In the genomic region with DNA sequence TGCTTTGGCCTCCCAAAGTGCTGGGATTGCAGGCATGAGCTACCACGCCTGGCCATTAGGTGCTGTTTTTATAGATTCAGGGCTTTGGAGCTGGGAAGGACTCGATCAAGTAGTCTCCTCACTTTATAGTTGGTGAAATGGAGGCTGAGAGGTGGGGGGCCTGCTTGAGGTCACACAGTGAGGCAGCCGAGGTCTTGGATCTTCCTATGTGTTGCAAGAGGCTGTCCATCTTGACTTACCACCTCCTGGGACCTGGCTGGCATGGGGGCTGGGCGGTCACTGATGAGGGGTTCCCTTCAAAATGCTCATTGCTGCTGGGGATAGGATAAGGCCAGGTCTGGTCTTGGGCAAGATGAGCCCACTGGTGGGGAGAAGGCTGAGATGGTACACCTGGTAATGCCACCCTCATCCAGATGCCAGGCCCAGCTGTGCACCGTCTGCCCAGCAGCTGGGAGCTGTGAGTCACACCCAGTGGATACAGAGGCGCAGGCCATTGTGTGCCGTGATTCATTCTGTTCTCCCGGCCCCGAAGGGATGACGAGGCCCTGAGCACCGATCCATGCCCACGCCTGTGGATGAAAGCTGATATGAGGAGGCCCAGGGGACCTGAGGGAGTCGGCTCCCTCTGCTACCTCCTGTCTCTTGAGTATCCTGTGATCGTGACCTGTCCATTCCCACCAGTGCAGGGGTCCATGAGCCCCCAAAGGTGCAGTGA, we compare ENCODE assay signal across 10 cellular contexts. TPM values are rescaled to one million over a fixed set of nuclear protein-coding genes. Genes with fewer than 3 reads are reported as not detected.
DNase-seq lines count a peak whose midpoint lies in the region; ATAC-seq, FAIRE-seq and TF ChIP-seq lines count a peak whose summit lies in the region.
"Had no signal": no experiment of that assay in that cellular context is flagged by ENCODE, and none has a peak within 500 bp of the region (broad histone marks: within the 10 kb centered on the region; RNA-seq: fewer than 3 reads in every experiment).

No MANE protein-coding gene starts in this region.

- peaks cover 66% of the 10 kb centered on the region for H3K4me1 Mint-ChIP-seq in astrocyte (ENCODE audit: low read depth, unreplicated experiment)
- no peaks in the 10 kb centered on the region for H3K4me1 Mint-ChIP-seq in activated T-helper 2 cell treated with anti-CD3 and anti-CD28 coated beads, Interferon-gamma antibody, Interleukin-2, Interleukin-4, amounts not matched to agents 10 μg/mL and 5 μg/mL and 100 μg/mL, durations not matched to agents 14 hours and 24 hours and 36 hours (ENCODE audit: low read depth)

- H3K4me2 ChIP-seq in astrocyte (ENCODE audit: low read length) = peak overlapping the region; percentile 80

- H3K9me3 ChIP-seq in astrocyte (ENCODE audit: insufficient read depth, low read depth, low read length) (no peaks in the 10 kb centered on the region), stomach smooth muscle (ENCODE audit: control insufficient read depth in 2 of 2, low read length in 2 of 2) (no peaks in the 10 kb centered on the region)

- peaks cover 90% of the 10 kb centered on the region for H3K79me2 ChIP-seq in astrocyte (ENCODE audit: insufficient read depth, low read length)

- DNase-seq in HCEC 1CT = peak; percentile 97
- peak; percentile 91 for DNase-seq in astrocyte (ENCODE audit: low read depth)
- DNase-seq in inferior parietal cortex (ENCODE audit: extremely low spot score) = peak; percentile 56
- no peak for DNase-seq in KG1 (lab: John Stamatoyannopoulos, UW)
- DNase-seq in ecto neural progenitor cell (ENCODE audit: low spot score) = no peak
- DNase-seq in activated T-helper 2 cell treated with anti-CD3 and anti-CD28 coated beads, Interferon-gamma antibody, Interleukin-2, Interleukin-4, amounts not matched to agents 10 μg/mL and 5 μg/mL and 100 μg/mL, durations not matched to agents 14 hours and 24 hours and 36 hours (ENCODE audit: low spot score) = no peak

- peak overlapping the region; percentile 90 for H3K27ac ChIP-seq in astrocyte (ENCODE audit: low read depth, low read length)
- H3K27ac ChIP-seq in stomach smooth muscle (ENCODE audit: low read length) = peak overlapping the region; percentile 49

- peak overlapping the region; percentile 94 for H3K27ac Mint-ChIP-seq in astrocyte (ENCODE audit: unreplicated experiment)
- H3K27ac Mint-ChIP-seq in activated T-helper 2 cell treated with anti-CD3 and anti-CD28 coated beads, Interferon-gamma antibody, Interleukin-2, Interleukin-4, amounts not matched to agents 10 μg/mL and 5 μg/mL and 100 μg/mL, durations not matched to agents 14 hours and 24 hours and 36 hours = no peak overlapping the region

- peaks cover 70% of the 10 kb centered on the region for H4K20me1 ChIP-seq in astrocyte (ENCODE audit: insufficient read depth, low read length)

- ATAC-seq in HG02885 (IDR thresholded peaks at IDR 0.05; ENCODE audit: poor library complexity, unreplicated experiment) = no peak

- peaks cover 33% of the 10 kb centered on the region for H3K36me3 Mint-ChIP-seq in astrocyte (ENCODE audit: low read depth, unreplicated experiment)
- H3K36me3 Mint-ChIP-seq in activated T-helper 2 cell treated with anti-CD3 and anti-CD28 coated beads, Interferon-gamma antibody, Interleukin-2, Interleukin-4, amounts not matched to agents 10 μg/mL and 5 μg/mL and 100 μg/mL, durations not matched to agents 14 hours and 24 hours and 36 hours (ENCODE audit: low read depth) = no peaks in the 10 kb centered on the region

- intact Hi-C loops in activated T-helper 2 cell treated with anti-CD3 and anti-CD28 coated beads, Interferon-gamma antibody, Interleukin-2, Interleukin-4, amounts not matched to agents 10 μg/mL and 5 μg/mL and 100 μg/mL, durations not matched to agents 14 hours and 24 hours and 36 hours (cut with micrococcal nuclease) = no loop called here

- TF ChIP-seq CTCF in astrocyte (IDR thresholded peaks at IDR 0.05; ENCODE audit: insufficient read depth, low read depth, low read length) = no peak

- H3K9me3 Mint-ChIP-seq in astrocyte (ENCODE audit: unreplicated experiment) = no peaks in the 10 kb centered on the region
- H3K9me3 Mint-ChIP-seq in activated T-helper 2 cell treated with anti-CD3 and anti-CD28 coated beads, Interferon-gamma antibody, Interleukin-2, Interleukin-4, amounts not matched to agents 10 μg/mL and 5 μg/mL and 100 μg/mL, durations not matched to agents 14 hours and 24 hours and 36 hours = no peaks in the 10 kb centered on the region
- H3K9me3 Mint-ChIP-seq: IgD-negative memory B cell had no signal

- H2AFZ ChIP-seq in astrocyte (ENCODE audit: low read depth, low read length) = no peak overlapping the region

- peak overlapping the region; percentile 79 for H3K4me3 Mint-ChIP-seq in astrocyte (ENCODE audit: unreplicated experiment)
- no peak overlapping the region for H3K4me3 Mint-ChIP-seq in activated T-helper 2 cell treated with anti-CD3 and anti-CD28 coated beads, Interferon-gamma antibody, Interleukin-2, Interleukin-4, amounts not matched to agents 10 μg/mL and 5 μg/mL and 100 μg/mL, durations not matched to agents 14 hours and 24 hours and 36 hours (ENCODE audit: low read depth)
- H3K4me3 Mint-ChIP-seq: IgD-negative memory B cell had no signal

- H3K27me3 ChIP-seq in astrocyte (ENCODE audit: insufficient read depth, low read length) = no peaks in the 10 kb centered on the region
- H3K27me3 ChIP-seq in stomach smooth muscle (ENCODE audit: control insufficient read depth in 1 of 2, insufficient read depth in 2 of 2, low read length in 2 of 2) = no peaks in the 10 kb centered on the region

- H3K9ac ChIP-seq in astrocyte (ENCODE audit: low read length) (peak overlapping the region; percentile 75), stomach smooth muscle (ENCODE audit: low read length in 2 of 2) (peak overlapping the region in 1 of 2 donors; percentile 37)

- H3K4me3 ChIP-seq in astrocyte (ENCODE audit: insufficient read depth, low read depth, low read length) = peak overlapping the region; percentile 34
- H3K4me3 ChIP-seq in stomach smooth muscle (ENCODE audit: low read length in 2 of 2) = peak overlapping the region in 1 of 2 donors; percentile 58

- H3K36me3 ChIP-seq in astrocyte (ENCODE audit: insufficient read depth, low read length) (peaks cover 7% of the 10 kb centered on the region), stomach smooth muscle (ENCODE audit: control insufficient read depth in 2 of 2, insufficient read depth in 2 of 2, low read length in 2 of 2) (peaks cover 4 to 7% of the 10 kb centered on the region in 2 donors)

- peak; percentile 88 for FAIRE-seq in astrocyte (lab: Jason Lieb, UNC)
- FAIRE-seq: islet of Langerhans had no signal

- no peaks in the 10 kb centered on the region for H3K27me3 Mint-ChIP-seq in astrocyte (ENCODE audit: low read depth, unreplicated experiment)
- no peaks in the 10 kb centered on the region for H3K27me3 Mint-ChIP-seq in activated T-helper 2 cell treated with anti-CD3 and anti-CD28 coated beads, Interferon-gamma antibody, Interleukin-2, Interleukin-4, amounts not matched to agents 10 μg/mL and 5 μg/mL and 100 μg/mL, durations not matched to agents 14 hours and 24 hours and 36 hours (ENCODE audit: low read depth)
- H3K27me3 Mint-ChIP-seq: IgD-negative memory B cell had no signal

- peaks cover 59% of the 10 kb centered on the region for H3K4me1 ChIP-seq in astrocyte (ENCODE audit: insufficient read depth, low read length)
- peaks cover 71% of the 10 kb centered on the region for H3K4me1 ChIP-seq in stomach smooth muscle (ENCODE audit: control insufficient read depth, insufficient read depth, low read length)

RNA-seq across cellular contexts. Expression of gene NDST1, which starts 10.5 kb away (rescaled TPM):
- 293 and 321 TPM in 2 replicates for total RNA-seq in astrocyte
- 2.4 and 3.0 TPM in 2 replicates for total RNA-seq in activated T-helper 2 cell treated with anti-CD3 and anti-CD28 coated beads, Interferon-gamma antibody, Interleukin-2, Interleukin-4, amounts not matched to agents 10 μg/mL and 5 μg/mL and 100 μg/mL, durations not matched to agents 14 hours and 24 hours and 36 hours

RNA-seq across cellular contexts. Expression of gene RPS14, which starts 47.9 kb away (rescaled TPM):
- 1,823 and 2,054 TPM in 2 replicates for total RNA-seq in astrocyte
- total RNA-seq in activated T-helper 2 cell treated with anti-CD3 and anti-CD28 coated beads, Interferon-gamma antibody, Interleukin-2, Interleukin-4, amounts not matched to agents 10 μg/mL and 5 μg/mL and 100 μg/mL, durations not matched to agents 14 hours and 24 hours and 36 hours = 2,552 and 2,593 TPM in 2 replicates

Comparison
In these comparisons a context has a peak if more than half of its experiments do, and no peak if none do; other contexts are left out.
1. DNase-seq: peak in HCEC 1CT (single experiment), astrocyte (single experiment) and inferior parietal cortex (single experiment); none in KG1 (single experiment), ecto neural progenitor cell (single experiment) and activated T-helper 2 cell treated with anti-CD3 and anti-CD28 coated beads, Interferon-gamma antibody, Interleukin-2, Interleukin-4, amounts not matched to agents 10 μg/mL and 5 μg/mL and 100 μg/mL, durations not matched to agents 14 hours and 24 hours and 36 hours (single experiment).
2. RNA of gene NDST1, which starts 10.5 kb away (total RNA-seq): 293 to 321 TPM in astrocyte; 2.4 to 3.0 TPM in activated T-helper 2 cell treated with anti-CD3 and anti-CD28 coated beads, Interferon-gamma antibody, Interleukin-2, Interleukin-4, amounts not matched to agents 10 μg/mL and 5 μg/mL and 100 μg/mL, durations not matched to agents 14 hours and 24 hours and 36 hours; every median in the first group is over 10 times any median in the second.